ENCODE assay signal across 27 cellular contexts in the genomic region with DNA sequence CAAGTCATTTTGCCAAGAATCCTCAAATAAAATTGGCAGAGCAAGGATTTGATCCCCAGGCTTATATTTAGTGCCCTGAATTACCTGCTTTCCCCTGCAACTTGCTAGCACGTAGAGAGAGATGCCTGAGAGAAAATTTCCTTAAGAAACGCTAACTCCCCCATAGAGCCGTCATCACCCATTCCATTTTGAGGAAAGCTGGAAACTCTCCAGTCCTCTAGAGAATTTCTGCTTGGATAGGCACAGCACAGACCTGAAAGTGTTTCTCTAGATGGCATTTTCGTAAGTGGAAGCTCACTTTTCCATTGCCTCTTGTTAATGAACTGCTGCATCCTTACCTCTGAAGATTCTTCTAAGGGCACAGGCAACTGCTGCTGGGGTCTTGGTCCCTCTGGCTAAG.
"Had no signal": no experiment of that assay in that cellular context is flagged by ENCODE, and none has a peak within 500 bp of the region (broad histone marks: within the 10 kb centered on the region; RNA-seq: fewer than 3 reads in every experiment).

No MANE protein-coding gene starts in this region.

- H3K4me3 ChIP-seq: cardiac muscle cell, pancreas, psoas muscle, right atrium auricular region, smooth muscle cell, tibial artery had no signal

- DNase-seq: activated B cell treated with CpG ODN at 0.5 μM for 24 hours; activated CD4-positive, alpha-beta T cell treated with anti-CD3 and anti-CD28 coated beads, Interleukin-2, amount 50 U/mL, for 1 hour; activated CD8-positive, alpha-beta T cell treated with anti-CD3 and anti-CD28 coated beads for 36 hours; activated naive CD8-positive, alpha-beta T cell treated with anti-CD3 and anti-CD28 coated beads, Interleukin-2, amount 50 U/mL, for 24 hours; activated T-cell treated with anti-CD3 and anti-CD28 coated beads, Interleukin-2, amount 50 U/mL, for 4 hours; cerebellar nuclear complex; cortex of kidney; foreskin melanocyte; islet precursor cell; left colon; midbrain; naive thymus-derived CD4-positive, alpha-beta T cell; pancreas; psoas muscle; stimulated activated CD4-positive, alpha-beta T cell treated with anti-CD3 and anti-CD28 coated beads, Interleukin-1b, Interleukin-23, amount 100 ng/mL, for 48 hours; stimulated activated CD4-positive, alpha-beta T cell treated with anti-CD3 and anti-CD28 coated beads, Interleukin-4, amount 100 ng/mL, for 4 hours; stimulated activated CD8-positive, alpha-beta memory T cell treated with anti-CD3 and anti-CD28 coated beads, Interleukin-4, amount 100 ng/mL, for 48 hours; stimulated activated naive CD8-positive, alpha-beta T cell treated with anti-CD3 and anti-CD28 coated beads, Interleukin-15, amount 100 ng/mL, for 72 hours; substantia nigra; T-helper 1 cell had no signal

- ATAC-seq: activated CD8-positive, alpha-beta T cell treated with anti-CD3 and anti-CD28 coated beads for 36 hours; activated naive CD8-positive, alpha-beta T cell treated with anti-CD3 and anti-CD28 coated beads, Interleukin-2, amount 50 U/mL, for 24 hours; activated T-cell treated with anti-CD3 and anti-CD28 coated beads, Interleukin-2, amount 50 U/mL, for 4 hours; activated T-helper 17 cell treated with anti-CD3 and anti-CD28 coated beads, Interleukin-2, amount 50 U/mL, for 72 hours; esophagus mucosa; left colon; naive thymus-derived CD4-positive, alpha-beta T cell; pancreas; psoas muscle; stimulated activated memory B cell treated with anti-CD40 and anti-IgM and Interleukin-4, amounts not matched to agents 10 μg/mL and 1 μg/mL and 100 μg/mL, for 72 hours; stimulated activated naive CD8-positive, alpha-beta T cell treated with anti-CD3 and anti-CD28 coated beads, Interleukin-15, amount 100 ng/mL, for 72 hours had no signal

- H3K9me3 ChIP-seq: pancreas, psoas muscle, right atrium auricular region, tibial artery had no signal

- H3K27ac ChIP-seq: cardiac muscle cell, pancreas, psoas muscle, right atrium auricular region had no signal

- H3K36me3 ChIP-seq: cardiac muscle cell, pancreas, right atrium auricular region, tibial artery had no signal

- H3K27me3 ChIP-seq: cardiac muscle cell, pancreas, right atrium auricular region, tibial artery had no signal

- H3K4me1 ChIP-seq: pancreas, right atrium auricular region had no signal
